ENCODE assay signal across 15 cellular contexts in genomic region chr3:51988286-51989146, GRCh38. TPM values are rescaled to one million over a fixed set of nuclear protein-coding genes. Genes with fewer than 3 reads are reported as not detected.
DNase-seq lines count a peak whose midpoint lies in the region; ATAC-seq and TF ChIP-seq lines count a peak whose summit lies in the region.
"Had no signal": no experiment of that assay in that cellular context is flagged by ENCODE, and none has a peak within 500 bp of the region (broad histone marks: within the 10 kb centered on the region; RNA-seq: fewer than 3 reads in every experiment).

No MANE protein-coding gene starts in this region.

- peaks cover 32% of the 10 kb centered on the region for H3K36me3 Mint-ChIP-seq in MCF 10A (ENCODE audit: insufficient read depth, unreplicated experiment)
- H3K36me3 Mint-ChIP-seq in effector memory CD8-positive, alpha-beta T cell (ENCODE audit: insufficient read depth): peaks cover 27% of the 10 kb centered on the region

- H3K4me1 ChIP-seq in breast epithelium (peaks cover 4 to 10% of the 10 kb centered on the region in 2 donors), IMR-90 (ENCODE audit: control insufficient read depth, insufficient read depth, low read length) (peaks cover 13% of the 10 kb centered on the region), subcutaneous abdominal adipose tissue (ENCODE audit: control insufficient read depth in 5 of 5, insufficient read depth in 5 of 5, low read length in 5 of 5) (peaks cover 2 to 44% (median 27%) of the 10 kb centered on the region in 5 donors)

- H3K9me3 ChIP-seq in breast epithelium (no peaks in the 10 kb centered on the region), IMR-90 (ENCODE audit: control insufficient read depth, insufficient read depth, low read length) (no peaks in the 10 kb centered on the region), subcutaneous abdominal adipose tissue (ENCODE audit: control insufficient read depth in 5 of 5, low read length in 5 of 5) (no peaks in the 10 kb centered on the region)

- WGBS in IMR-90 (ENCODE audit: extremely low coverage in 2 of 2, insufficient read length in 1 of 2), 2 experiments: 83% methylated on average over 11 of the region's 15 CpGs; no CpG with 5 or more reads in 1 of the 2 experiments

- no peak overlapping the region for H2BK5ac ChIP-seq in IMR-90 (ENCODE audit: low read depth, low read length, poor library complexity, severe bottlenecking)

- H3K4me3 ChIP-seq in breast epithelium: no peak overlapping the region
- H3K4me3 ChIP-seq in IMR-90 (ENCODE audit: insufficient read depth, low read depth, low read length): no peak overlapping the region
- H3K4me3 ChIP-seq in subcutaneous abdominal adipose tissue (ENCODE audit: low read depth in 1 of 5, low read length in 5 of 5): no peak overlapping the region
- H3K4me3 ChIP-seq: PC-9, SK-N-MC had no signal

- intact Hi-C loops in MCF 10A (cut with micrococcal nuclease) (no loop called here), breast epithelium (cut with DNase I; ENCODE audit: low total_unique reads) (no loop called here), IMR-90 (cut with micrococcal nuclease) (no loop called here)

- no peak overlapping the region for H2BK20ac ChIP-seq in IMR-90 (ENCODE audit: low read depth, low read length)

- TF ChIP-seq CTCF in MCF 10A (IDR thresholded peaks at IDR 0.05; ENCODE audit: unreplicated experiment) (no peak), breast epithelium (IDR thresholded peaks at IDR 0.05) (no peak), IMR-90 (conservative IDR thresholded peaks at IDR 0.05; ENCODE audit: low read depth, low read length) (no peak)

- no peak overlapping the region for H2AK5ac ChIP-seq in IMR-90 (ENCODE audit: low read depth, low read length)

- ATAC-seq in IMR-90 (ENCODE audit: low read depth) (no peak), GM19351 (IDR thresholded peaks at IDR 0.05; ENCODE audit: unreplicated experiment) (no peak), GM18861 (IDR thresholded peaks at IDR 0.05; ENCODE audit: unreplicated experiment) (no peak)
- no peak for ATAC-seq in effector memory CD8-positive, alpha-beta T cell (replicated peaks)
- ATAC-seq: right cardiac atrium had no signal

- H2AFZ ChIP-seq in IMR-90 (replicated peaks; ENCODE audit: low read length, poor library complexity): no peak overlapping the region
- H2AFZ ChIP-seq: PC-9 had no signal

- H3K27me3 ChIP-seq in breast epithelium (no peaks in the 10 kb centered on the region), IMR-90 (ENCODE audit: control insufficient read depth, insufficient read depth, low read length) (no peaks in the 10 kb centered on the region), subcutaneous abdominal adipose tissue (ENCODE audit: control insufficient read depth in 5 of 5, insufficient read depth in 4 of 5, low read length in 5 of 5) (no peaks in the 10 kb centered on the region)

- H4K20me1 ChIP-seq in IMR-90 (ENCODE audit: insufficient read depth, low read length): peaks cover 9% of the 10 kb centered on the region; the same call in 1 of the 2 replicates

- H3K56ac ChIP-seq in IMR-90 (ENCODE audit: extremely low read depth, insufficient read depth, low read length): no peak overlapping the region

- in situ Hi-C loops in IMR-90 (cut with MboI; ENCODE audit: low sequenced_read_pairs): no loop called here

- CTCF ChIA-PET in MCF 10A (lab: Yijun Ruan, JAX) (interaction anchor here (0.8 kb wide), 2 partner anchors 13 to 46 kb away, joined by 3 to 4 read pairs; no protein-coding TSS in a partner anchor), IMR-90 (lab: Yijun Ruan, JAX) (no interaction called here)

- peak overlapping the region; percentile 47 for H3K27ac Mint-ChIP-seq in MCF 10A (ENCODE audit: low read depth, unreplicated experiment)
- peak overlapping the region; percentile 77 to 78 for H3K27ac Mint-ChIP-seq in effector memory CD8-positive, alpha-beta T cell

- H4K5ac ChIP-seq in IMR-90 (ENCODE audit: low read depth, low read length): no peak overlapping the region

- H4K8ac ChIP-seq in IMR-90 (ENCODE audit: low read depth in 2 of 2, low read length in 2 of 2): no peak overlapping the region

- H3K9ac ChIP-seq in IMR-90 (ENCODE audit: low read depth, low read length) (no peak overlapping the region), subcutaneous abdominal adipose tissue (ENCODE audit: low read length in 5 of 5) (peak overlapping the region in 3 of 5 donors; percentile 18 to 72 (median 61))

- peaks cover 20% of the 10 kb centered on the region for H3K4me1 Mint-ChIP-seq in MCF 10A (ENCODE audit: insufficient read depth, unreplicated experiment)
- peaks cover 16 to 17% of the 10 kb centered on the region in 2 donors for H3K4me1 Mint-ChIP-seq in effector memory CD8-positive, alpha-beta T cell (ENCODE audit: low read depth in 2 of 2)

- TF ChIP-seq POLR2A in breast epithelium (IDR thresholded peaks at IDR 0.05): no peak
- TF ChIP-seq POLR2A in IMR-90 (IDR thresholded peaks at IDR 0.05; ENCODE audit: low read depth, low read length): no peak

- H3K36me3 ChIP-seq in breast epithelium: no peaks in the 10 kb centered on the region
- peaks cover 19% of the 10 kb centered on the region for H3K36me3 ChIP-seq in IMR-90 (ENCODE audit: control insufficient read depth, insufficient read depth, low read length)
- H3K36me3 ChIP-seq in subcutaneous abdominal adipose tissue (ENCODE audit: control insufficient read depth in 5 of 5, insufficient read depth in 5 of 5, low read length in 5 of 5): peaks cover 0 to 20% (median 13%) of the 10 kb centered on the region in 5 donors

- peaks cover 19 to 55% of the 10 kb centered on the region in 2 experiments; a peak in 3 of 4 replicates for H3K79me1 ChIP-seq in IMR-90 (ENCODE audit: low read depth in 1 of 2, low read length in 2 of 2)

- no peak overlapping the region for H3K27ac ChIP-seq in breast epithelium
- H3K27ac ChIP-seq in IMR-90 (ENCODE audit: insufficient read depth, low read length): no peak overlapping the region
- H3K27ac ChIP-seq in subcutaneous abdominal adipose tissue (ENCODE audit: low read depth, low read length): peak overlapping the region; percentile 50
- H3K27ac ChIP-seq: PC-9, SK-N-MC had no signal

- H3K27me3 Mint-ChIP-seq in MCF 10A (ENCODE audit: insufficient read depth, unreplicated experiment): no peaks in the 10 kb centered on the region
- H3K27me3 Mint-ChIP-seq in effector memory CD8-positive, alpha-beta T cell: no peaks in the 10 kb centered on the region

- dilution Hi-C loops in IMR-90 (cut with HindIII; ENCODE audit: low sequenced_read_pairs, unreplicated experiment): no loop called here

- no peak overlapping the region for H3K4ac ChIP-seq in IMR-90 (ENCODE audit: low read depth, low read length)

- no peak overlapping the region for H2BK120ac ChIP-seq in IMR-90 (ENCODE audit: low read depth, low read length)

- H3K4me3 Mint-ChIP-seq in MCF 10A (ENCODE audit: unreplicated experiment): no peak overlapping the region
- no peak overlapping the region for H3K4me3 Mint-ChIP-seq in effector memory CD8-positive, alpha-beta T cell

- POLR2A ChIA-PET in MCF 10A (lab: Yijun Ruan, JAX): no interaction called here
- POLR2A ChIA-PET in IMR-90 (lab: Charles Lee; ENCODE audit: unreplicated experiment): no interaction called here

- H3K4me2 ChIP-seq in IMR-90 (ENCODE audit: low read depth, low read length): no peak overlapping the region
- H3K4me2 ChIP-seq: PC-9 had no signal

- H3K9me3 Mint-ChIP-seq in MCF 10A (ENCODE audit: unreplicated experiment): no peaks in the 10 kb centered on the region
- H3K9me3 Mint-ChIP-seq in effector memory CD8-positive, alpha-beta T cell: no peaks in the 10 kb centered on the region

- no peak overlapping the region for H3K18ac ChIP-seq in IMR-90 (ENCODE audit: low read depth, low read length)

- no peak for TF ChIP-seq RAD21 in IMR-90 (IDR thresholded peaks at IDR 0.05; ENCODE audit: low read length)

- peaks cover 10% of the 10 kb centered on the region for H3K9me1 ChIP-seq in IMR-90 (ENCODE audit: insufficient read depth, low read length)

- BruUV-seq in MCF 10A (replicated peaks; lab: Mats Ljungman, UMichigan) (no TSS peak), IMR-90 (replicated peaks; lab: Mats Ljungman, UMichigan) (no TSS peak)

- H3K14ac ChIP-seq in IMR-90 (replicated peaks; ENCODE audit: low read depth, low read length): no peak overlapping the region

- no peak overlapping the region for H2BK15ac ChIP-seq in IMR-90 (ENCODE audit: low read depth, low read length)

- H2AK9ac ChIP-seq in IMR-90 (replicated peaks; ENCODE audit: low read depth, low read length, poor library complexity): peak overlapping the region; percentile 61

- H3K23ac ChIP-seq in IMR-90 (ENCODE audit: low read depth, low read length): no peak overlapping the region

- DNase-seq in MCF 10A (ENCODE audit: unreplicated experiment): no peak
- no peak for DNase-seq in breast epithelium (ENCODE audit: low spot score in 2 of 2)
- DNase-seq in IMR-90: no peak
- DNase-seq in effector memory CD8-positive, alpha-beta T cell: no peak
- no peak for DNase-seq in middle frontal gyrus (ENCODE audit: extremely low spot score, low spot score)
- DNase-seq: activated effector memory CD4-positive, alpha-beta T cell treated with anti-CD3 and anti-CD28 coated beads, Interleukin-2, amount 50 U/mL, for 16 hours; DND-41; NCI-H2081; NCI-H69; PC-9 had no signal

- no peak overlapping the region for H4K91ac ChIP-seq in IMR-90 (ENCODE audit: insufficient read depth, low read depth, low read length)

RNA-seq across cellular contexts. Expression of gene ACY1, which starts 5.2 kb away (rescaled TPM):
- 109 and 164 TPM in 2 replicates for total RNA-seq in MCF 10A (2022)
- total RNA-seq in breast epithelium: 10 to 100 TPM; 40.0 to 49.2 (median 46.4) TPM
- total RNA-seq in IMR-90 (2012; rRNA removed): 21.1 and 22.0 TPM in 2 replicates
- 44.8 and 47.1 TPM in 2 replicates for polyA plus RNA-seq in IMR-90 (2012; rRNA removed)
- polyA plus RNA-seq in IMR-90 (2012; cell fraction: cytosol; rRNA removed): 44.3 and 84.7 TPM in 2 replicates
- polyA plus RNA-seq in IMR-90 (2012; cell fraction: nucleus; rRNA removed; ENCODE audit: low replicate concordance): 49.3 and 84.6 TPM in 2 replicates

RNA-seq across cellular contexts. Expression of gene RPL29, which starts 7.2 kb away (rescaled TPM):
- total RNA-seq in MCF 10A (2022) (1,551 and 1,602 TPM in 2 replicates), breast epithelium (1,000 to 10,000 TPM; 1,890 to 2,530 (median 2,229) TPM), IMR-90 (2012; rRNA removed) (1,798 and 2,081 TPM in 2 replicates)
- 2,126 and 2,187 TPM in 2 replicates for polyA plus RNA-seq in IMR-90 (2012; rRNA removed)
- 1,284 and 2,643 TPM in 2 replicates for polyA plus RNA-seq in IMR-90 (2012; cell fraction: cytosol; rRNA removed)
- polyA plus RNA-seq in IMR-90 (2012; cell fraction: nucleus; rRNA removed; ENCODE audit: low replicate concordance): 510 and 968 TPM in 2 replicates

RNA-seq across cellular contexts. Expression of gene ABHD14A, which starts 13.7 kb away (rescaled TPM):
- total RNA-seq in MCF 10A (2022) (4.0 and 8.1 TPM in 2 replicates), breast epithelium (10 to 100 TPM; 16.1 to 32.6 (median 17.1) TPM), IMR-90 (2012; rRNA removed) (3.1 and 3.4 TPM in 2 replicates)
- polyA plus RNA-seq in IMR-90 (2012; rRNA removed): 10.0 and 12.2 TPM in 2 replicates
- polyA plus RNA-seq in IMR-90 (2012; cell fraction: cytosol; rRNA removed): 12.0 and 24.8 TPM in 2 replicates
- 3.6 and 5.7 TPM in 2 replicates for polyA plus RNA-seq in IMR-90 (2012; cell fraction: nucleus; rRNA removed; ENCODE audit: low replicate concordance)

RNA-seq across cellular contexts. Expression of gene ABHD14B, which starts 14.7 kb away (rescaled TPM):
- total RNA-seq in MCF 10A (2022) (48.9 and 49.8 TPM in 2 replicates), breast epithelium (100 to 1,000 TPM in 1 of 3 donors, 10 to 100 TPM in 2; 62.3 to 122 (median 74.3) TPM), IMR-90 (2012; rRNA removed) (6.4 and 7.2 TPM in 2 replicates)
- 28.3 and 30.4 TPM in 2 replicates for polyA plus RNA-seq in IMR-90 (2012; rRNA removed)
- polyA plus RNA-seq in IMR-90 (2012; cell fraction: cytosol; rRNA removed): 17.0 and 38.2 TPM in 2 replicates
- 29.9 and 36.0 TPM in 2 replicates for polyA plus RNA-seq in IMR-90 (2012; cell fraction: nucleus; rRNA removed; ENCODE audit: low replicate concordance)

RNA-seq across cellular contexts. Expression of gene PCBP4, which starts 21.3 kb away (rescaled TPM):
- total RNA-seq in MCF 10A (2022): 26.4 TPM in 2 replicates
- 10 to 100 TPM; 36.2 to 51.8 (median 51.2) TPM for total RNA-seq in breast epithelium
- 70.8 and 71.1 TPM in 2 replicates for total RNA-seq in IMR-90 (2012; rRNA removed)
- 110 and 122 TPM in 2 replicates for polyA plus RNA-seq in IMR-90 (2012; rRNA removed)
- 83.1 and 134 TPM in 2 replicates for polyA plus RNA-seq in IMR-90 (2012; cell fraction: cytosol; rRNA removed)
- polyA plus RNA-seq in IMR-90 (2012; cell fraction: nucleus; rRNA removed; ENCODE audit: low replicate concordance): 274 and 587 TPM in 2 replicates
